Comparison of ENCODE assay signal across 30 cellular contexts in genomic region chr7:139294241-139294640, GRCh38.
"Had no signal": no experiment of that assay in that cellular context is flagged by ENCODE, and none has a peak within 500 bp of the region (broad histone marks: within the 10 kb centered on the region; RNA-seq: fewer than 3 reads in every experiment).

No MANE protein-coding gene starts in this region.

- H3K4me1 Mint-ChIP-seq: immature natural killer cell, naive B cell had no signal

- H3K27ac Mint-ChIP-seq: dendritic cell treated with granulocyte-macrophage colony-stimulating factor and Interleukin-4, amounts not matched to agents 40 ng/mL and 50 ng/mL, for 4 days; endodermal cell; immature natural killer cell; naive B cell; neural progenitor cell; stimulated activated naive B cell treated with anti-CD40 and anti-IgM and Interleukin-4, amounts not matched to agents 10 μg/mL and 1 μg/mL and 100 μg/mL, for 72 hours; stimulated activated naive CD8-positive, alpha-beta T cell treated with anti-CD3 and anti-CD28 coated beads, Interleukin-15, Interleukin-2, amounts not matched to agents 100 ng/mL and 50 ng/mL, for 24 hours had no signal

- H2AFZ ChIP-seq: neural progenitor cell, parathyroid adenoma had no signal

- H3K27ac ChIP-seq: colonic mucosa, epithelial cell of prostate, gastrocnemius medialis, heart right ventricle, lower lobe of right lung, neural progenitor cell, parathyroid adenoma, prostate gland, skin epidermis, suprapubic skin, transverse colon, upper lobe of right lung, uterus had no signal

- H3K4me1 ChIP-seq: colonic mucosa, gastrocnemius medialis, heart right ventricle, lower lobe of right lung, neural progenitor cell, parathyroid adenoma, prostate gland, suprapubic skin, upper lobe of right lung, uterus had no signal

- H3K27me3 ChIP-seq: colonic mucosa, gastrocnemius medialis, heart right ventricle, neural progenitor cell, suprapubic skin, transverse colon, upper lobe of right lung, uterus had no signal

- ATAC-seq: esophagus mucosa; gastrocnemius medialis; heart right ventricle; left ventricle myocardium superior; lower lobe of right lung; mucosa of descending colon; natural killer cell treated with Interleukin-12 subunit alpha and Interleukin-12 subunit beta and Interleukin-15 and Interleukin-18, amount 100 ng/mL, for 72 hours; right cardiac atrium; stimulated activated naive B cell treated with anti-CD40 and anti-IgM and Interleukin-4, amounts not matched to agents 10 μg/mL and 1 μg/mL and 100 μg/mL, for 72 hours; upper lobe of right lung had no signal

- H3K27me3 Mint-ChIP-seq: dendritic cell treated with granulocyte-macrophage colony-stimulating factor and Interleukin-4, amounts not matched to agents 40 ng/mL and 50 ng/mL, for 4 days; naive B cell; natural killer cell treated with Interleukin-12 subunit alpha and Interleukin-12 subunit beta and Interleukin-15 and Interleukin-18, amount 100 ng/mL, for 72 hours; stimulated activated naive B cell treated with anti-CD40 and anti-IgM and Interleukin-4, amounts not matched to agents 10 μg/mL and 1 μg/mL and 100 μg/mL, for 72 hours; stimulated activated naive CD8-positive, alpha-beta T cell treated with anti-CD3 and anti-CD28 coated beads, Interleukin-15, Interleukin-2, amounts not matched to agents 100 ng/mL and 50 ng/mL, for 24 hours had no signal

- H3K4me2 ChIP-seq: neural progenitor cell had no signal

- DNase-seq: colonic mucosa; effector CD8-positive, alpha-beta T cell; endodermal cell; foreskin fibroblast; gastrocnemius medialis; heart right ventricle; hypothalamus; immature natural killer cell; left ventricle myocardium superior; lower lobe of right lung; mucosa of descending colon; naive B cell; right cardiac atrium; stimulated activated CD4-positive, alpha-beta T cell treated with anti-CD3 and anti-CD28 coated beads, Interleukin-15, amount 100 ng/mL, for 24 hours; stimulated activated CD4-positive, alpha-beta T cell treated with anti-CD3 and anti-CD28 coated beads, Interleukin-2, amount 100 ng/mL, for 48 hours; stimulated activated naive B cell treated with anti-CD40 and anti-IgM and Interleukin-4, amounts not matched to agents 10 μg/mL and 1 μg/mL and 100 μg/mL, for 72 hours; transverse colon; upper lobe of right lung; uterus had no signal

- H3K4me3 Mint-ChIP-seq: dendritic cell treated with granulocyte-macrophage colony-stimulating factor and Interleukin-4, amounts not matched to agents 40 ng/mL and 50 ng/mL, for 4 days; endodermal cell; immature natural killer cell; naive B cell; natural killer cell treated with Interleukin-12 subunit alpha and Interleukin-12 subunit beta and Interleukin-15 and Interleukin-18, amount 100 ng/mL, for 72 hours; neural progenitor cell; stimulated activated naive B cell treated with anti-CD40 and anti-IgM and Interleukin-4, amounts not matched to agents 10 μg/mL and 1 μg/mL and 100 μg/mL, for 72 hours; stimulated activated naive CD8-positive, alpha-beta T cell treated with anti-CD3 and anti-CD28 coated beads, Interleukin-15, Interleukin-2, amounts not matched to agents 100 ng/mL and 50 ng/mL, for 24 hours had no signal

- FAIRE-seq: keratinocyte had no signal

- H3K79me2 ChIP-seq: parathyroid adenoma had no signal

- H3K9me3 ChIP-seq: colonic mucosa, gastrocnemius medialis, heart right ventricle, lower lobe of right lung, mucosa of descending colon, prostate gland, suprapubic skin, transverse colon, upper lobe of right lung, uterus had no signal

- H3K36me3 ChIP-seq: colonic mucosa, neural progenitor cell, prostate gland, uterus had no signal

- H3K4me3 ChIP-seq: colonic mucosa, gastrocnemius medialis, heart right ventricle, lower lobe of right lung, mucosa of descending colon, neural progenitor cell, prostate gland, skin epidermis, suprapubic skin, transverse colon, upper lobe of right lung, uterus had no signal

- H3K9me3 Mint-ChIP-seq: dendritic cell treated with granulocyte-macrophage colony-stimulating factor and Interleukin-4, amounts not matched to agents 40 ng/mL and 50 ng/mL, for 4 days; endodermal cell; immature natural killer cell; naive B cell; natural killer cell treated with Interleukin-12 subunit alpha and Interleukin-12 subunit beta and Interleukin-15 and Interleukin-18, amount 100 ng/mL, for 72 hours; neural progenitor cell; stimulated activated naive B cell treated with anti-CD40 and anti-IgM and Interleukin-4, amounts not matched to agents 10 μg/mL and 1 μg/mL and 100 μg/mL, for 72 hours; stimulated activated naive CD8-positive, alpha-beta T cell treated with anti-CD3 and anti-CD28 coated beads, Interleukin-15, Interleukin-2, amounts not matched to agents 100 ng/mL and 50 ng/mL, for 24 hours had no signal
